1 cellular context compared by ENCODE assay signal in the genomic region with DNA sequence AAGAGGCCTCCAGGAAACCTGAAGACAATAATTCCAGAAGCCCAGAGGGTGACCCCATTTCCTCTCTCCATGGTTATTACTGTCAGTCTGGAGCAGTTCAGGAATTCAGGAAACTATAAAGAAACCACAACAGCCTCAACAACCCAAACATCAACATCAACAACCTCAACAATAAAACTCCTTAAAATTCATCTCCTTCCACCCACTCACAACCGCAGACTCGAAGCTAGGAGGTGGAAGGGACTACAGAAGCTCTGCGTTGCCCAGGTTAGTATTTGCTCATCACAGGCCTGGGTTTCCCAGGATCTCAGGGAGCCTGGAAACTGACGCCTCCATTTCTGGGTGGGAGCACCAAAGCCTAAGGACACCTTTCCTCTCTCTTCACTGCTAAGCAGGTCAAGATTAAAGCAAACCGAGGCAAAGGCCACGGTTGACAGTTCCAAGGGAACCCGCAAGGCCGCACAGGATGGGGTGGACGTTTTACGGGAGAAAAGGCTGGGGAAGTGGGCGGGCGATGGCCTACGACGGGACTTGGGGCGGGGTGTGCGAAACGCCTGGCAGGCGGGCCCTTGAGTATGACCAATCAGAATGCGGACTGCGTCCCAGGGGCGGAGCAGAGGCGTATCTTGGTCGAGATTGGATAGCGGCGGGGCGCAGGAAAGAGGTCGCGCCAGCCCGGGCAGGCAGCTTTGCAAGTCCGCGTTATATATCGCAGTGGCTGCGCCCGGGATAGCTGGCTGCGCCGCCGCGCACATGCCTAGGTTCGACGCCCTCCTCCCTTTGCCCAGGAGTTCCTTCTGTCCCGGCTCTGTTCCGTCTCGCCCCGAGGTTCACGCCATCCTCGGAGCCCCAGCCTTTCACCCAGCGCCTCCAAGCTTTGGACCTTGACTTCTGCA.
A peak's percentile ranks its signal among the peaks of the same experiment; 100 is the strongest.
TF ChIP-seq lines count a peak whose summit lies in the region.

A gene with protein sequence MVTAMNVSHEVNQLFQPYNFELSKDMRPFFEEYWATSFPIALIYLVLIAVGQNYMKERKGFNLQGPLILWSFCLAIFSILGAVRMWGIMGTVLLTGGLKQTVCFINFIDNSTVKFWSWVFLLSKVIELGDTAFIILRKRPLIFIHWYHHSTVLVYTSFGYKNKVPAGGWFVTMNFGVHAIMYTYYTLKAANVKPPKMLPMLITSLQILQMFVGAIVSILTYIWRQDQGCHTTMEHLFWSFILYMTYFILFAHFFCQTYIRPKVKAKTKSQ (plus strand): TSS at position 654 of the 896 bp plus-strand sequence. CDS start 250 bp downstream, outside the sequence.

TF ChIP-seq in HepG2, 621 proteins besides CTCF, POLR2A, EP300 and RAD21 (continued from another document and continues in another):
- TF ChIP-seq, protein P1, sequence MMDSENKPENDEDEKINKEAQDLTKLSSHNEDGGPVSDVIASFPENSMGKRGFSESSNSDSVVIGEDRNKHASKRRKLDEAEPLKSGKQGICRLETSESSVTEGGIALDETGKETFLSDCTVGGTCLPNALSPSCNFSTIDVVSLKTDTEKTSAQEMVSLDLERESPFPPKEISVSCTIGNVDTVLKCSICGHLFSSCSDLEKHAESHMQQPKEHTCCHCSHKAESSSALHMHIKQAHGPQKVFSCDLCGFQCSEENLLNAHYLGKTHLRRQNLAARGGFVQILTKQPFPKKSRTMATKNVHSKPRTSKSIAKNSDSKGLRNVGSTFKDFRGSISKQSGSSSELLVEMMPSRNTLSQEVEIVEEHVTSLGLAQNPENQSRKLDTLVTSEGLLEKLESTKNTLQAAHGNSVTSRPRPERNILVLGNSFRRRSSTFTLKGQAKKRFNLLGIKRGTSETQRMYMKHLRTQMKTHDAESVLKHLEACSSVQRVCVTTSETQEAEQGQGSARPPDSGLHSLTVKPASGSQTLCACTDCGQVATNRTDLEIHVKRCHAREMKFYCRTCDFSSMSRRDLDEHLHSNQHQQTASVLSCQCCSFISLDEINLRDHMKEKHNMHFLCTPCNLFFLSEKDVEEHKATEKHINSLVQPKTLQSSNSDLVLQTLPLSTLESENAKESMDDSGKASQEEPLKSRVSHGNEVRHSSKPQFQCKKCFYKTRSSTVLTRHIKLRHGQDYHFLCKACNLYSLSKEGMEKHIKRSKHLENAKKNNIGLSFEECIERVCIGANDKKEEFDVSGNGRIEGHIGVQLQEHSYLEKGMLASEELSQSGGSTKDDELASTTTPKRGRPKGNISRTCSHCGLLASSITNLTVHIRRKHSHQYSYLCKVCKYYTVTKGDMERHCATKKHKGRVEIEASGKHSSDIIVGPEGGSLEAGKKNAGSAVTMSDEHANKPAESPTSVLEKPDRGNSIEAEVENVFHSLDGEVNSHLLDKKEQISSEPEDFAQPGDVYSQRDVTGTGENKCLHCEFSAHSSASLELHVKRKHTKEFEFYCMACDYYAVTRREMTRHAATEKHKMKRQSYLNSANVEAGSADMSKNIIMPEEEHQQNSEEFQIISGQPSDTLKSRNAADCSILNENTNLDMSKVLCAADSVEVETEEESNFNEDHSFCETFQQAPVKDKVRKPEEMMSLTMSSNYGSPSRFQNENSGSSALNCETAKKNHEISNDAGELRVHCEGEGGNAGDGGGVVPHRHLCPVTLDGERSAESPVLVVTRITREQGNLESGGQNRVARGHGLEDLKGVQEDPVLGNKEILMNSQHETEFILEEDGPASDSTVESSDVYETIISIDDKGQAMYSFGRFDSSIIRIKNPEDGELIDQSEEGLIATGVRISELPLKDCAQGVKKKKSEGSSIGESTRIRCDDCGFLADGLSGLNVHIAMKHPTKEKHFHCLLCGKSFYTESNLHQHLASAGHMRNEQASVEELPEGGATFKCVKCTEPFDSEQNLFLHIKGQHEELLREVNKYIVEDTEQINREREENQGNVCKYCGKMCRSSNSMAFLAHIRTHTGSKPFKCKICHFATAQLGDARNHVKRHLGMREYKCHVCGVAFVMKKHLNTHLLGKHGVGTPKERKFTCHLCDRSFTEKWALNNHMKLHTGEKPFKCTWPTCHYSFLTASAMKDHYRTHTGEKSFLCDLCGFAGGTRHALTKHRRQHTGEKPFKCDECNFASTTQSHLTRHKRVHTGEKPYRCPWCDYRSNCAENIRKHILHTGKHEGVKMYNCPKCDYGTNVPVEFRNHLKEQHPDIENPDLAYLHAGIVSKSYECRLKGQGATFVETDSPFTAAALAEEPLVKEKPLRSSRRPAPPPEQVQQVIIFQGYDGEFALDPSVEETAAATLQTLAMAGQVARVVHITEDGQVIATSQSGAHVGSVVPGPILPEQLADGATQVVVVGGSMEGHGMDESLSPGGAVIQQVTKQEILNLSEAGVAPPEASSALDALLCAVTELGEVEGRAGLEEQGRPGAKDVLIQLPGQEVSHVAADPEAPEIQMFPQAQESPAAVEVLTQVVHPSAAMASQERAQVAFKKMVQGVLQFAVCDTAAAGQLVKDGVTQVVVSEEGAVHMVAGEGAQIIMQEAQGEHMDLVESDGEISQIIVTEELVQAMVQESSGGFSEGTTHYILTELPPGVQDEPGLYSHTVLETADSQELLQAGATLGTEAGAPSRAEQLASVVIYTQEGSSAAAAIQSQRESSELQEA (CRISPR knock-in tag; IDR thresholded peaks at IDR 0.05; ENCODE audit: not compliant biosample characterization): peak; percentile 76
- no peak for TF ChIP-seq ZFAT (CRISPR knock-in tag; conservative IDR thresholded peaks at IDR 0.05)
- peak; percentile 94 for TF ChIP-seq CCDC6 (CRISPR knock-in tag; IDR thresholded peaks at IDR 0.05)
- peak; percentile 82; the same call in 1 of the 2 replicates for TF ChIP-seq ZNF232 (CRISPR knock-in tag; IDR thresholded peaks at IDR 0.05; ENCODE audit: borderline replicate concordance)
- TF ChIP-seq HDAC1 (CRISPR knock-in tag; IDR thresholded peaks at IDR 0.05): peak; percentile 75
- no peak for TF ChIP-seq RORA (CRISPR knock-in tag; IDR thresholded peaks at IDR 0.05)
- TF ChIP-seq, protein P2, sequence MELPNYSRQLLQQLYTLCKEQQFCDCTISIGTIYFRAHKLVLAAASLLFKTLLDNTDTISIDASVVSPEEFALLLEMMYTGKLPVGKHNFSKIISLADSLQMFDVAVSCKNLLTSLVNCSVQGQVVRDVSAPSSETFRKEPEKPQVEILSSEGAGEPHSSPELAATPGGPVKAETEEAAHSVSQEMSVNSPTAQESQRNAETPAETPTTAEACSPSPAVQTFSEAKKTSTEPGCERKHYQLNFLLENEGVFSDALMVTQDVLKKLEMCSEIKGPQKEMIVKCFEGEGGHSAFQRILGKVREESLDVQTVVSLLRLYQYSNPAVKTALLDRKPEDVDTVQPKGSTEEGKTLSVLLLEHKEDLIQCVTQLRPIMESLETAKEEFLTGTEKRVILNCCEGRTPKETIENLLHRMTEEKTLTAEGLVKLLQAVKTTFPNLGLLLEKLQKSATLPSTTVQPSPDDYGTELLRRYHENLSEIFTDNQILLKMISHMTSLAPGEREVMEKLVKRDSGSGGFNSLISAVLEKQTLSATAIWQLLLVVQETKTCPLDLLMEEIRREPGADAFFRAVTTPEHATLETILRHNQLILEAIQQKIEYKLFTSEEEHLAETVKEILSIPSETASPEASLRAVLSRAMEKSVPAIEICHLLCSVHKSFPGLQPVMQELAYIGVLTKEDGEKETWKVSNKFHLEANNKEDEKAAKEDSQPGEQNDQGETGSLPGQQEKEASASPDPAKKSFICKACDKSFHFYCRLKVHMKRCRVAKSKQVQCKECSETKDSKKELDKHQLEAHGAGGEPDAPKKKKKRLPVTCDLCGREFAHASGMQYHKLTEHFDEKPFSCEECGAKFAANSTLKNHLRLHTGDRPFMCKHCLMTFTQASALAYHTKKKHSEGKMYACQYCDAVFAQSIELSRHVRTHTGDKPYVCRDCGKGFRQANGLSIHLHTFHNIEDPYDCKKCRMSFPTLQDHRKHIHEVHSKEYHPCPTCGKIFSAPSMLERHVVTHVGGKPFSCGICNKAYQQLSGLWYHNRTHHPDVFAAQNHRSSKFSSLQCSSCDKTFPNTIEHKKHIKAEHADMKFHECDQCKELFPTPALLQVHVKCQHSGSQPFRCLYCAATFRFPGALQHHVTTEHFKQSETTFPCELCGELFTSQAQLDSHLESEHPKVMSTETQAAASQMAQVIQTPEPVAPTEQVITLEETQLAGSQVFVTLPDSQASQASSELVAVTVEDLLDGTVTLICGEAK (IDR thresholded peaks at IDR 0.05): no peak
- TF ChIP-seq, protein P2 (CRISPR knock-in tag; IDR thresholded peaks at IDR 0.05): peak; percentile 85; the same call in 1 of the 2 replicates
- no peak for TF ChIP-seq POLR2AphosphoS2 (IDR thresholded peaks at IDR 0.05; ENCODE audit: low read depth, low read length)
- no peak for TF ChIP-seq NCOA5 (CRISPR knock-in tag; IDR thresholded peaks at IDR 0.05)
- TF ChIP-seq, protein P3, sequence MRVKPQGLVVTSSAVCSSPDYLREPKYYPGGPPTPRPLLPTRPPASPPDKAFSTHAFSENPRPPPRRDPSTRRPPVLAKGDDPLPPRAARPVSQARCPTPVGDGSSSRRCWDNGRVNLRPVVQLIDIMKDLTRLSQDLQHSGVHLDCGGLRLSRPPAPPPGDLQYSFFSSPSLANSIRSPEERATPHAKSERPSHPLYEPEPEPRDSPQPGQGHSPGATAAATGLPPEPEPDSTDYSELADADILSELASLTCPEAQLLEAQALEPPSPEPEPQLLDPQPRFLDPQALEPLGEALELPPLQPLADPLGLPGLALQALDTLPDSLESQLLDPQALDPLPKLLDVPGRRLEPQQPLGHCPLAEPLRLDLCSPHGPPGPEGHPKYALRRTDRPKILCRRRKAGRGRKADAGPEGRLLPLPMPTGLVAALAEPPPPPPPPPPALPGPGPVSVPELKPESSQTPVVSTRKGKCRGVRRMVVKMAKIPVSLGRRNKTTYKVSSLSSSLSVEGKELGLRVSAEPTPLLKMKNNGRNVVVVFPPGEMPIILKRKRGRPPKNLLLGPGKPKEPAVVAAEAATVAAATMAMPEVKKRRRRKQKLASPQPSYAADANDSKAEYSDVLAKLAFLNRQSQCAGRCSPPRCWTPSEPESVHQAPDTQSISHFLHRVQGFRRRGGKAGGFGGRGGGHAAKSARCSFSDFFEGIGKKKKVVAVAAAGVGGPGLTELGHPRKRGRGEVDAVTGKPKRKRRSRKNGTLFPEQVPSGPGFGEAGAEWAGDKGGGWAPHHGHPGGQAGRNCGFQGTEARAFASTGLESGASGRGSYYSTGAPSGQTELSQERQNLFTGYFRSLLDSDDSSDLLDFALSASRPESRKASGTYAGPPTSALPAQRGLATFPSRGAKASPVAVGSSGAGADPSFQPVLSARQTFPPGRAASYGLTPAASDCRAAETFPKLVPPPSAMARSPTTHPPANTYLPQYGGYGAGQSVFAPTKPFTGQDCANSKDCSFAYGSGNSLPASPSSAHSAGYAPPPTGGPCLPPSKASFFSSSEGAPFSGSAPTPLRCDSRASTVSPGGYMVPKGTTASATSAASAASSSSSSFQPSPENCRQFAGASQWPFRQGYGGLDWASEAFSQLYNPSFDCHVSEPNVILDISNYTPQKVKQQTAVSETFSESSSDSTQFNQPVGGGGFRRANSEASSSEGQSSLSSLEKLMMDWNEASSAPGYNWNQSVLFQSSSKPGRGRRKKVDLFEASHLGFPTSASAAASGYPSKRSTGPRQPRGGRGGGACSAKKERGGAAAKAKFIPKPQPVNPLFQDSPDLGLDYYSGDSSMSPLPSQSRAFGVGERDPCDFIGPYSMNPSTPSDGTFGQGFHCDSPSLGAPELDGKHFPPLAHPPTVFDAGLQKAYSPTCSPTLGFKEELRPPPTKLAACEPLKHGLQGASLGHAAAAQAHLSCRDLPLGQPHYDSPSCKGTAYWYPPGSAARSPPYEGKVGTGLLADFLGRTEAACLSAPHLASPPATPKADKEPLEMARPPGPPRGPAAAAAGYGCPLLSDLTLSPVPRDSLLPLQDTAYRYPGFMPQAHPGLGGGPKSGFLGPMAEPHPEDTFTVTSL (CRISPR knock-in tag; IDR thresholded peaks at IDR 0.05; ENCODE audit: borderline replicate concordance): peak; percentile 72
- TF ChIP-seq ZNF256 (CRISPR knock-in tag; conservative IDR thresholded peaks at IDR 0.05): peak; percentile 80; the same call in 1 of the 2 replicates
- TF ChIP-seq, protein P4, sequence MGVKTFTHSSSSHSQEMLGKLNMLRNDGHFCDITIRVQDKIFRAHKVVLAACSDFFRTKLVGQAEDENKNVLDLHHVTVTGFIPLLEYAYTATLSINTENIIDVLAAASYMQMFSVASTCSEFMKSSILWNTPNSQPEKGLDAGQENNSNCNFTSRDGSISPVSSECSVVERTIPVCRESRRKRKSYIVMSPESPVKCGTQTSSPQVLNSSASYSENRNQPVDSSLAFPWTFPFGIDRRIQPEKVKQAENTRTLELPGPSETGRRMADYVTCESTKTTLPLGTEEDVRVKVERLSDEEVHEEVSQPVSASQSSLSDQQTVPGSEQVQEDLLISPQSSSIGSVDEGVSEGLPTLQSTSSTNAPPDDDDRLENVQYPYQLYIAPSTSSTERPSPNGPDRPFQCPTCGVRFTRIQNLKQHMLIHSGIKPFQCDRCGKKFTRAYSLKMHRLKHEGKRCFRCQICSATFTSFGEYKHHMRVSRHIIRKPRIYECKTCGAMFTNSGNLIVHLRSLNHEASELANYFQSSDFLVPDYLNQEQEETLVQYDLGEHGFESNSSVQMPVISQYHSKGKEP (CRISPR knock-in tag; IDR thresholded peaks at IDR 0.05): peak; percentile 77; the same call in 1 of the 2 replicates
- TF ChIP-seq, protein P5, sequence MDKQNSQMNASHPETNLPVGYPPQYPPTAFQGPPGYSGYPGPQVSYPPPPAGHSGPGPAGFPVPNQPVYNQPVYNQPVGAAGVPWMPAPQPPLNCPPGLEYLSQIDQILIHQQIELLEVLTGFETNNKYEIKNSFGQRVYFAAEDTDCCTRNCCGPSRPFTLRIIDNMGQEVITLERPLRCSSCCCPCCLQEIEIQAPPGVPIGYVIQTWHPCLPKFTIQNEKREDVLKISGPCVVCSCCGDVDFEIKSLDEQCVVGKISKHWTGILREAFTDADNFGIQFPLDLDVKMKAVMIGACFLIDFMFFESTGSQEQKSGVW (CRISPR knock-in tag; IDR thresholded peaks at IDR 0.05; ENCODE audit: borderline replicate concordance): no peak
- no peak for TF ChIP-seq NR2F1 (CRISPR knock-in tag; IDR thresholded peaks at IDR 0.05)
- no peak for TF ChIP-seq SAFB2 (CRISPR knock-in tag; IDR thresholded peaks at IDR 0.05; ENCODE audit: borderline replicate concordance, low read depth)
